In the genomic region with DNA sequence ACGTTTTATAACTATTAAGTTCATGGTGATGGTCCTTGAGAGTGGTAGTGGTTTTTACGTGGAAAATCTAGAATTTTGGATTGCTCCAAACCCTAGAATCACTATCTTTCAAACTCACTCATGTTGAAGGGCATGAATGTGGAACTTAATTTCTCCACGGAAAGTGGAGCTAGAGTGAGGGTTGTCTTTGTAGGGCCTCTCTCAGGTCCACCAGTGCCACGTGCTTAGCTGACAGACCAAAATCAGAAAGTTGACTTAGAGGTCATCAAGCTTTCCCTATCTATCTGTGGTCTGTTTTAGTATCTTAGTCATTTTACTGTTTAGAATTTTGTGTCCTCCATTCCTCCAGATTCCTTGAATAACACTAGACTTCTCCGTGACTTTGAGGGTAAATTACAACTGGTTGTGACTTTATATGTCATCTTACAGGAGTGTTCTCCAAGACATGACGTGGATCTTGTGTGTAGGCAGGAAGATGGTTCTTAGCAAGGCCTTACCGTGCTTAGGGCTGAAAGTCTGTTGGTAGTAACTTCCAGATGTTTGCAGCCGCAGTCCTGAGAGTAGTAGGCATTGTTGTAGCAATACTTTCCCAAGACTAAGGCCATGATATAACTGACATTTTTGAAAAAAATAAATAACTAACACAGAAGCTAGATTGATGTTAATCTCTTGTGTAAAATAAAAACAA, we compare ENCODE assay signal across 25 cellular contexts. TPM values are rescaled to one million over a fixed set of nuclear protein-coding genes. Genes with fewer than 3 reads are reported as not detected.
A peak's percentile ranks its signal among the peaks of the same experiment; 100 is the strongest.
DNase-seq lines count a peak whose midpoint lies in the region; ATAC-seq, FAIRE-seq and TF ChIP-seq lines count a peak whose summit lies in the region.
"Had no signal": no experiment of that assay in that cellular context is flagged by ENCODE, and none has a peak within 500 bp of the region (broad histone marks: within the 10 kb centered on the region; RNA-seq: fewer than 3 reads in every experiment).

No MANE protein-coding gene starts in this region.

- no peaks in the 10 kb centered on the region for H3K27me3 ChIP-seq in K562 (ENCODE audit: control insufficient read depth in 2 of 2, insufficient read depth in 2 of 2, low read length in 2 of 2)
- no peaks in the 10 kb centered on the region for H3K27me3 ChIP-seq in osteoblast (ENCODE audit: insufficient read depth, low read length)
- H3K27me3 ChIP-seq: BLaER1 had no signal

- H3K9me3 ChIP-seq in K562 (replicated peaks; ENCODE audit: control insufficient read depth, insufficient read depth, low read depth, low read length) (no peaks in the 10 kb centered on the region), osteoblast (ENCODE audit: low read depth, low read length) (no peaks in the 10 kb centered on the region)
- H3K9me3 ChIP-seq: BLaER1 had no signal

- H3K79me2 ChIP-seq in K562 (ENCODE audit: control insufficient read depth, insufficient read depth, low read length) (peaks cover 51% of the 10 kb centered on the region), osteoblast (ENCODE audit: insufficient read depth, low read length) (peaks cover 86% of the 10 kb centered on the region)

- no peaks in the 10 kb centered on the region for H4K20me1 ChIP-seq in K562 (replicated peaks; ENCODE audit: control insufficient read depth, insufficient read depth, low read length)
- peaks cover 52% of the 10 kb centered on the region for H4K20me1 ChIP-seq in osteoblast (ENCODE audit: insufficient read depth, low read length)

- TF ChIP-seq POLR2A in K562 (conservative IDR thresholded peaks at IDR 0.05) = no peak

- peaks cover 43% of the 10 kb centered on the region for H3K4me1 Mint-ChIP-seq in activated T-cell treated with anti-CD3 and anti-CD28 coated beads, Interleukin-2, amount 50 U/mL, for 72 hours (ENCODE audit: low read depth)
- peaks cover 38% of the 10 kb centered on the region for H3K4me1 Mint-ChIP-seq in activated T-cell treated with anti-CD3 and anti-CD28 coated beads, Interleukin-2, amount 50 U/mL, for 4 hours (ENCODE audit: low read depth)

- no peak for TF ChIP-seq RAD21 in K562 (CRISPR knock-in tag; conservative IDR thresholded peaks at IDR 0.05 in 1 of 2, IDR thresholded peaks at IDR 0.05 in 1 of 2)

- H3K9ac ChIP-seq in K562 (ENCODE audit: insufficient read depth in 1 of 2, low read depth in 2 of 2, low read length in 2 of 2) = no peak overlapping the region
- H3K9ac ChIP-seq: BLaER1, KMS-11 had no signal

- H3K9me3 Mint-ChIP-seq in activated T-cell treated with anti-CD3 and anti-CD28 coated beads, Interleukin-2, amount 50 U/mL, for 72 hours = no peaks in the 10 kb centered on the region
- no peaks in the 10 kb centered on the region for H3K9me3 Mint-ChIP-seq in activated T-cell treated with anti-CD3 and anti-CD28 coated beads, Interleukin-2, amount 50 U/mL, for 4 hours
- H3K9me3 Mint-ChIP-seq: CD4-positive, CD25-positive, alpha-beta regulatory T cell had no signal

- no peak for DNase-seq in activated T-cell treated with anti-CD3 and anti-CD28 coated beads, Interleukin-2, amount 50 U/mL, for 72 hours
- DNase-seq in activated T-cell treated with anti-CD3 and anti-CD28 coated beads, Interleukin-2, amount 50 U/mL, for 4 hours = no peak
- DNase-seq in GM04504 (ENCODE audit: low read depth) = peak; percentile 3
- DNase-seq in K562 (ENCODE audit: extremely low read depth in 1 of 4, low spot score in 3 of 4) = peak in 1 of 4 experiments; percentile 18
- DNase-seq in osteoblast (ENCODE audit: insufficient read length, low spot score, missing footprints) = peak; percentile 31
- DNase-seq in RKO (ENCODE audit: low spot score) = no peak
- DNase-seq: ACHN; CD4-positive, CD25-positive, alpha-beta regulatory T cell; DMS153; DND-41; IMR-90; MM.1S; NCI-H2029; NCI-H446; NCI-H524 treated with DMSO at 0.1 percent for 48 hours; NCI-H774; NK-92 treated with Interleukin-12 subunit alpha and Interleukin-12 subunit beta, amount 100 ng/mL, for 24 hours; PC-9; RPMI8226; SHP77 had no signal

- TF ChIP-seq CTCF in K562 (IDR thresholded peaks at IDR 0.05 in 2 of 3, conservative IDR thresholded peaks at IDR 0.05 in 1 of 3; ENCODE audit: insufficient read depth in 2 of 3, low read depth in 1 of 3, low read length in 3 of 3) (no peak), osteoblast (IDR thresholded peaks at IDR 0.05; ENCODE audit: extremely low read depth, low read depth, low read length) (no peak)

- intact Hi-C loops in K562 (cut with micrococcal nuclease) = no loop called here

- no peak for TF ChIP-seq EP300 in K562 (IDR thresholded peaks at IDR 0.05; ENCODE audit: low read length)

- CTCF ChIA-PET in K562 (lab: Yijun Ruan, JAX; ENCODE audit: low intra/inter-chr PET ratio) = no interaction called here

- H2AFZ ChIP-seq in K562 (ENCODE audit: low read depth, low read length) (peak overlapping the region; percentile 49; the same call in 1 of the 2 replicates), osteoblast (ENCODE audit: low read length) (no peak overlapping the region)
- H2AFZ ChIP-seq: PC-9 had no signal

- H3K36me3 Mint-ChIP-seq in activated T-cell treated with anti-CD3 and anti-CD28 coated beads, Interleukin-2, amount 50 U/mL, for 72 hours (ENCODE audit: insufficient read depth in 2 of 2) = no peaks in the 10 kb centered on the region
- peaks cover 23% of the 10 kb centered on the region for H3K36me3 Mint-ChIP-seq in activated T-cell treated with anti-CD3 and anti-CD28 coated beads, Interleukin-2, amount 50 U/mL, for 4 hours (ENCODE audit: insufficient read depth)

- in situ Hi-C loops in K562 (cut with MboI) = no loop called here

- 46% methylated on average over 8 of the region's 8 CpGs for WGBS in K562 (ENCODE audit: insufficient coverage, low coverage, missing lambda C conversion rate)

- peak overlapping the region; percentile 48 for H3K27ac Mint-ChIP-seq in activated T-cell treated with anti-CD3 and anti-CD28 coated beads, Interleukin-2, amount 50 U/mL, for 72 hours

- no peak overlapping the region for H3K4me3 Mint-ChIP-seq in activated T-cell treated with anti-CD3 and anti-CD28 coated beads, Interleukin-2, amount 50 U/mL, for 72 hours
- no peak overlapping the region for H3K4me3 Mint-ChIP-seq in activated T-cell treated with anti-CD3 and anti-CD28 coated beads, Interleukin-2, amount 50 U/mL, for 4 hours
- H3K4me3 Mint-ChIP-seq: CD4-positive, CD25-positive, alpha-beta regulatory T cell had no signal

- no peaks in the 10 kb centered on the region for H3K27me3 Mint-ChIP-seq in activated T-cell treated with anti-CD3 and anti-CD28 coated beads, Interleukin-2, amount 50 U/mL, for 72 hours (ENCODE audit: low read depth)
- H3K27me3 Mint-ChIP-seq in activated T-cell treated with anti-CD3 and anti-CD28 coated beads, Interleukin-2, amount 50 U/mL, for 4 hours (ENCODE audit: low read depth) = no peaks in the 10 kb centered on the region
- H3K27me3 Mint-ChIP-seq: CD4-positive, CD25-positive, alpha-beta regulatory T cell had no signal

- H3K9me1 ChIP-seq in K562 (ENCODE audit: control insufficient read depth, insufficient read depth, low read length) = no peaks in the 10 kb centered on the region

- H3K4me1 ChIP-seq in K562 (replicated peaks in 1 of 2; ENCODE audit: control insufficient read depth in 2 of 2, insufficient read depth in 2 of 2, low read length in 2 of 2) (peaks cover 0 to 20% of the 10 kb centered on the region in 2 experiments; a peak in 4 of 5 replicates), osteoblast (ENCODE audit: insufficient read depth, low read length) (peaks cover 4% of the 10 kb centered on the region)
- H3K4me1 ChIP-seq: BLaER1 had no signal

- H3K27ac ChIP-seq in K562 (ENCODE audit: extremely low read depth, low read depth, low read length) (peak overlapping the region; percentile 43; the same call in 1 of the 3 replicates), osteoblast (ENCODE audit: low read depth, low read length) (no peak overlapping the region)
- H3K27ac ChIP-seq: 22Rv1, BLaER1, KMS-11, PC-9 had no signal

- no TSS peak for BruUV-seq in K562 (replicated peaks; lab: Mats Ljungman, UMichigan)

- H3K36me3 ChIP-seq in K562 (ENCODE audit: control insufficient read depth, insufficient read depth, low read length) (peaks cover 5% of the 10 kb centered on the region; the same call in 2 of the 3 replicates), osteoblast (ENCODE audit: insufficient read depth, low read length) (no peaks in the 10 kb centered on the region)

- POLR2A ChIA-PET in K562 (lab: Yijun Ruan, JAX) = interaction anchor here (0.6 kb wide), 1 partner anchor 12 kb away, joined by 3 read pairs; no protein-coding TSS in a partner anchor

- H3K4me3 ChIP-seq in K562 (no peak overlapping the region), osteoblast (ENCODE audit: insufficient read depth, low read length) (no peak overlapping the region)
- H3K4me3 ChIP-seq: BLaER1, PC-9 had no signal

- FAIRE-seq in K562 (lab: Jason Lieb, UNC) = peak; percentile 46

- no peak for ATAC-seq in activated T-cell treated with anti-CD3 and anti-CD28 coated beads, Interleukin-2, amount 50 U/mL, for 72 hours (replicated peaks in 1 of 2)
- ATAC-seq in activated T-cell treated with anti-CD3 and anti-CD28 coated beads, Interleukin-2, amount 50 U/mL, for 4 hours = no peak
- ATAC-seq in K562 (0 out of 3 replicates have a peak, but pooled peaks have one; percentile 12), HG03095 (IDR thresholded peaks at IDR 0.05; ENCODE audit: unreplicated experiment) (no peak)
- ATAC-seq: HCT116 had no signal

- H3K4me2 ChIP-seq in K562 (ENCODE audit: insufficient read depth, low read length) (no peak overlapping the region), osteoblast (ENCODE audit: insufficient read depth, low read length) (no peak overlapping the region)
- H3K4me2 ChIP-seq: BLaER1, KMS-11, PC-9 had no signal

RNA-seq across cellular contexts. Expression of a gene that starts 26.8 kb away (rescaled TPM):
- 10 to 100 TPM; 28.8 to 38.3 TPM for total RNA-seq in activated T-cell treated with anti-CD3 and anti-CD28 coated beads, Interleukin-2, amount 50 U/mL, for 72 hours
- 10 to 100 TPM; 38.5 to 43.7 (median 41.4) TPM for total RNA-seq in activated T-cell treated with anti-CD3 and anti-CD28 coated beads, Interleukin-2, amount 50 U/mL, for 4 hours
- total RNA-seq in K562 (2011; cell fraction: chromatin; rRNA removed; ENCODE audit: low replicate concordance) = 50.9 and 73.3 TPM in 2 replicates
- 20.0 and 25.8 TPM in 2 replicates for total RNA-seq in K562 (2011; cell fraction: nucleolus; rRNA removed)
- 27.0 and 28.9 TPM in 2 replicates for total RNA-seq in K562 (2011; cell fraction: nucleoplasm; rRNA removed)
- total RNA-seq in K562 (2014; rRNA removed) = 15.1 and 16.8 TPM in 2 replicates
- total RNA-seq in K562 (2014; rRNA removed; fragmentation: Illumina TruSeq; extraction: Trizol) = 11.2 and 12.5 TPM in 2 replicates
- 10.8 and 11.6 TPM in 2 replicates for total RNA-seq in K562 (2015; rRNA removed; fragmentation: Illumina TruSeq; extraction: Trizol)
- total RNA-seq in K562 (2021) = 17.3 and 19.2 TPM in 2 replicates
- 4.2 and 5.8 TPM in 2 replicates for polyA plus RNA-seq in K562 (2011; rRNA removed)
- 6.0 and 10.4 TPM in 2 replicates for polyA plus RNA-seq in K562 (2011; cell fraction: cytosol; rRNA removed)
- polyA plus RNA-seq in K562 (2011; cell fraction: nucleus; rRNA removed) = 25.1 and 33.5 TPM in 2 replicates
- polyA plus RNA-seq in K562 (2012) = 12.2 and 13.6 TPM in 2 replicates
- 11.8 and 13.4 TPM in 2 replicates for polyA plus RNA-seq in K562 (2014; fragmentation: Illumina TruSeq; extraction: Trizol)
- polyA plus RNA-seq in K562 (2014; fragmentation: Nextera tagmentation; extraction: Ambion mirVana) = 1 to 10 TPM; 1.5 to 1.9 TPM
- 10.4 and 11.0 TPM in 2 replicates for polyA plus RNA-seq in K562 (2014; rRNA removed)
- 7.0 and 8.4 TPM in 2 replicates for polyA minus RNA-seq in K562 (2011; rRNA and poly(A)+ RNA removed)
- polyA minus RNA-seq in K562 (2011; cell fraction: cytosol; rRNA and poly(A)+ RNA removed) = 5.3 and 5.9 TPM in 2 replicates
- 15.8 and 20.1 TPM in 2 replicates for polyA minus RNA-seq in K562 (2011; cell fraction: nucleus; rRNA and poly(A)+ RNA removed)
- total RNA-seq in osteoblast = 21.2 and 28.2 TPM in 2 replicates

Comparison
In these comparisons a context has a peak if more than half of its experiments do, and no peak if none do; other contexts are left out.
1. DNase-seq: peak in GM04504 (single experiment) and osteoblast (single experiment); none in activated T-cell treated with anti-CD3 and anti-CD28 coated beads, Interleukin-2, amount 50 U/mL, for 72 hours (0 of 2), activated T-cell treated with anti-CD3 and anti-CD28 coated beads, Interleukin-2, amount 50 U/mL, for 4 hours (single experiment) and RKO (single experiment).